11 cellular contexts compared by ENCODE assay signal in genomic region chr19:30668521-30669155, GRCh38.
"Had no signal": no experiment of that assay in that cellular context is flagged by ENCODE, and none has a peak within 500 bp of the region (broad histone marks: within the 10 kb centered on the region; RNA-seq: fewer than 3 reads in every experiment).

No MANE protein-coding gene starts in this region.

- H3K9me3 Mint-ChIP-seq: activated CD4-positive, alpha-beta T cell treated with anti-CD3 and anti-CD28 coated beads, Interleukin-2, amount 10 ng/mL, durations not matched to agents 7 days and 5 days; activated naive CD8-positive, alpha-beta T cell treated with anti-CD3 and anti-CD28 coated beads, Interleukin-2, amount 10 ng/mL, durations not matched to agents 7 days and 5 days; central memory CD8-positive, alpha-beta T cell; naive B cell; stimulated activated naive B cell treated with anti-CD40 and anti-IgM and Interleukin-4, amounts not matched to agents 10 μg/mL and 1 μg/mL and 100 μg/mL, for 72 hours had no signal

- H3K27ac Mint-ChIP-seq: activated CD4-positive, alpha-beta T cell treated with anti-CD3 and anti-CD28 coated beads, Interleukin-2, amount 10 ng/mL, durations not matched to agents 7 days and 5 days; activated naive CD8-positive, alpha-beta T cell treated with anti-CD3 and anti-CD28 coated beads, Interleukin-2, amount 10 ng/mL, durations not matched to agents 7 days and 5 days; naive B cell; stimulated activated naive B cell treated with anti-CD40 and anti-IgM and Interleukin-4, amounts not matched to agents 10 μg/mL and 1 μg/mL and 100 μg/mL, for 72 hours had no signal

- H3K4me3 ChIP-seq: esophagus squamous epithelium, transverse colon had no signal

- H3K27me3 ChIP-seq: brain microvascular endothelial cell had no signal

- H3K27ac ChIP-seq: brain microvascular endothelial cell, esophagus squamous epithelium, neutrophil, transverse colon had no signal

- H3K4me3 Mint-ChIP-seq: activated CD4-positive, alpha-beta T cell treated with anti-CD3 and anti-CD28 coated beads, Interleukin-2, amount 10 ng/mL, durations not matched to agents 7 days and 5 days; activated naive CD8-positive, alpha-beta T cell treated with anti-CD3 and anti-CD28 coated beads, Interleukin-2, amount 10 ng/mL, durations not matched to agents 7 days and 5 days; central memory CD8-positive, alpha-beta T cell; naive B cell; stimulated activated naive B cell treated with anti-CD40 and anti-IgM and Interleukin-4, amounts not matched to agents 10 μg/mL and 1 μg/mL and 100 μg/mL, for 72 hours had no signal

- FAIRE-seq: endothelial cell of umbilical vein, islet of Langerhans had no signal

- H3K4me1 Mint-ChIP-seq: activated CD4-positive, alpha-beta T cell treated with anti-CD3 and anti-CD28 coated beads, Interleukin-2, amount 10 ng/mL, durations not matched to agents 7 days and 5 days; activated naive CD8-positive, alpha-beta T cell treated with anti-CD3 and anti-CD28 coated beads, Interleukin-2, amount 10 ng/mL, durations not matched to agents 7 days and 5 days; central memory CD8-positive, alpha-beta T cell; naive B cell; stimulated activated naive B cell treated with anti-CD40 and anti-IgM and Interleukin-4, amounts not matched to agents 10 μg/mL and 1 μg/mL and 100 μg/mL, for 72 hours had no signal

- H3K36me3 Mint-ChIP-seq: activated naive CD8-positive, alpha-beta T cell treated with anti-CD3 and anti-CD28 coated beads, Interleukin-2, amount 10 ng/mL, durations not matched to agents 7 days and 5 days; naive B cell; stimulated activated naive B cell treated with anti-CD40 and anti-IgM and Interleukin-4, amounts not matched to agents 10 μg/mL and 1 μg/mL and 100 μg/mL, for 72 hours had no signal

- H3K36me3 ChIP-seq: brain microvascular endothelial cell, esophagus squamous epithelium, neutrophil, transverse colon had no signal

- H3K9me3 ChIP-seq: esophagus squamous epithelium, neutrophil, transverse colon had no signal

- DNase-seq: esophagus squamous epithelium; stimulated activated naive B cell treated with anti-CD40 and anti-IgM and Interleukin-4, amounts not matched to agents 10 μg/mL and 1 μg/mL and 100 μg/mL, for 72 hours had no signal
